Comparison of ENCODE assay signal across 9 cellular contexts in the genomic region with DNA sequence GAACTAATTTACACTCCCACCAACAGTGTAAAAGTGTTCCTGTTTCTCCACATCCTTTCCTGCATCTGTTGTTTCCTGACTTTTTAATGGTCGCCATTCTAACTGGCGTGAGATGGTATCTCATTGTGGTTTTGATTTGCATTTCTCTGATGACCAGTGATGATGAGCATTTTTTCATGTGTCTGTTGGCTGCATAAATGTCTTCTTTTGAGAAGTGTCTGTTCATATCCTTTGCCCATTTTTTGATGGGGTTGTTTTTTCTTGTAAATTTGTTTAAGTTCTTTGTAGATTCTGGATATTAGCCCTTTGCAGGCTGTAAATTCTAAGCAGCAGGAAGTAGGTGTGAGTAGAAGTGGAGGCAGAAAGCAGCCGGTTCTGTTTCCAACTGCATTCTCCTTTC. TPM values are rescaled to one million over a fixed set of nuclear protein-coding genes. Genes with fewer than 3 reads are reported as not detected.
"Had no signal": no experiment of that assay in that cellular context is flagged by ENCODE, and none has a peak within 500 bp of the region (broad histone marks: within the 10 kb centered on the region; RNA-seq: fewer than 3 reads in every experiment).

No MANE protein-coding gene starts in this region.

RNA-seq across cellular contexts. Expression of gene WNT9B, which starts 10.8 kb away (rescaled TPM):
- total RNA-seq: kidney epithelial cell, left colon, left lobe of liver, lung microvascular endothelial cell, mammary epithelial cell, mononuclear cell, myocyte had no signal
- polyA plus RNA-seq: immature natural killer cell, keratinocyte, mammary epithelial cell had no signal
